In genomic region chr15:28896944-28897343, GRCh38 we compare ENCODE assay signal across 13 cellular contexts. TPM values are rescaled to one million over a fixed set of nuclear protein-coding genes. Genes with fewer than 3 reads are reported as not detected.
DNase-seq lines count a peak whose midpoint lies in the region; ATAC-seq, FAIRE-seq and TF ChIP-seq lines count a peak whose summit lies in the region.
"Had no signal": no experiment of that assay in that cellular context is flagged by ENCODE, and none has a peak within 500 bp of the region (broad histone marks: within the 10 kb centered on the region; RNA-seq: fewer than 3 reads in every experiment).

No MANE protein-coding gene starts in this region.

- CTCF ChIA-PET in BJ (lab: Yijun Ruan, JAX), result interaction anchor here (1.3 kb wide), 1 partner anchor 205 kb away, joined by 3 read pairs; no protein-coding TSS in a partner anchor

- H3K9me3 ChIP-seq in KOPT-K1 (ENCODE audit: insufficient read depth, low read length, poor library complexity, severe bottlenecking) (no peaks in the 10 kb centered on the region), WERI-Rb-1 (ENCODE audit: severe bottlenecking) (no peaks in the 10 kb centered on the region)

- POLR2A ChIA-PET in BJ (lab: Charles Lee), result no interaction called here

- no peaks in the 10 kb centered on the region for H3K27me3 ChIP-seq in BJ (ENCODE audit: control insufficient read depth, insufficient read depth, low read length)
- H3K27me3 ChIP-seq in bronchial epithelial cell (ENCODE audit: control insufficient read depth, insufficient read depth, low read length), result no peaks in the 10 kb centered on the region
- no peaks in the 10 kb centered on the region for H3K27me3 ChIP-seq in WERI-Rb-1 (ENCODE audit: insufficient read depth, low read depth, severe bottlenecking)

- H3K36me3 ChIP-seq in BJ (ENCODE audit: control insufficient read depth, insufficient read depth, low read length) (peaks cover 1% of the 10 kb centered on the region; the same call in 1 of the 2 replicates), KOPT-K1 (ENCODE audit: insufficient read depth, low read length) (no peaks in the 10 kb centered on the region), bronchial epithelial cell (ENCODE audit: control insufficient read depth, insufficient read depth, low read length) (no peaks in the 10 kb centered on the region), WERI-Rb-1 (no peaks in the 10 kb centered on the region)

- FAIRE-seq in bronchial epithelial cell (lab: Jason Lieb, UNC), result no peak
- FAIRE-seq: D721Med had no signal

- TF ChIP-seq CTCF in BJ (IDR thresholded peaks at IDR 0.05; ENCODE audit: insufficient read depth, low read depth, low read length), result no peak
- TF ChIP-seq CTCF in bronchial epithelial cell (IDR thresholded peaks at IDR 0.05; ENCODE audit: insufficient read depth, low read length, severe bottlenecking), result no peak
- no peak for TF ChIP-seq CTCF in WERI-Rb-1 (IDR thresholded peaks at IDR 0.05; ENCODE audit: low read depth, low read length)

- H3K27ac ChIP-seq in KOPT-K1 (ENCODE audit: low read depth, low read length, poor library complexity, severe bottlenecking) (peak overlapping the region; percentile 26), WERI-Rb-1 (no peak overlapping the region)
- H3K27ac ChIP-seq: skin epidermis had no signal

- DNase-seq in BJ (ENCODE audit: low read depth) (peak; percentile 82), bronchial epithelial cell (ENCODE audit: low read depth) (peak; percentile 54), kidney tubule cell (ENCODE audit: low spot score) (peak; percentile 83), inferior parietal cortex (ENCODE audit: extremely low spot score) (no peak), NCI-H2107 treated with DMSO at 0.1 percent for 48 hours (lab: John Stamatoyannopoulos, UW; ENCODE audit: unreplicated experiment) (no peak), WERI-Rb-1 (no peak)
- DNase-seq: activated CD8-positive, alpha-beta memory T cell treated with anti-CD3 and anti-CD28 coated beads for 24 hours; NCI-H524 treated with DMSO at 0.1 percent for 48 hours had no signal

- no peak for ATAC-seq in GM21447 (IDR thresholded peaks at IDR 0.05; ENCODE audit: unreplicated experiment)

- H3K4me3 ChIP-seq in BJ (ENCODE audit: low read depth, low read length) (no peak overlapping the region), bronchial epithelial cell (ENCODE audit: low read depth, low read length) (no peak overlapping the region), WERI-Rb-1 (ENCODE audit: low read depth, low read length) (no peak overlapping the region)
- H3K4me3 ChIP-seq: skin epidermis had no signal

RNA-seq across cellular contexts. Expression of gene APBA2, which starts 11.2 kb away (rescaled TPM):
- 8.5 and 15.1 TPM in 2 replicates for polyA plus RNA-seq in BJ (2011; rRNA removed)
- polyA minus RNA-seq in BJ (2011; rRNA and poly(A)+ RNA removed), result 8.3 and 9.4 TPM in 2 replicates
- total RNA-seq in bronchial epithelial cell, result 4.4 and 5.3 TPM in 2 replicates

RNA-seq across cellular contexts. Expression of gene GOLGA6L7, which starts 48.5 kb away (rescaled TPM):
- not detected in 2 replicates for polyA plus RNA-seq in BJ (2011; rRNA removed)
- polyA minus RNA-seq in BJ (2011; rRNA and poly(A)+ RNA removed), result not detected in 2 replicates
- total RNA-seq in bronchial epithelial cell, result not detected in 2 replicates
- total RNA-seq: glomerular endothelial cell had no signal

Comparison
In these comparisons a context has a peak if more than half of its experiments do, and no peak if none do; other contexts are left out.
1. DNase-seq: peak in BJ (single experiment), bronchial epithelial cell (single experiment) and kidney tubule cell (single experiment); none in inferior parietal cortex (single experiment), NCI-H2107 treated with DMSO at 0.1 percent for 48 hours (single experiment) and WERI-Rb-1 (single experiment).